ENCODE assay signal across 9 cellular contexts in the genomic region with DNA sequence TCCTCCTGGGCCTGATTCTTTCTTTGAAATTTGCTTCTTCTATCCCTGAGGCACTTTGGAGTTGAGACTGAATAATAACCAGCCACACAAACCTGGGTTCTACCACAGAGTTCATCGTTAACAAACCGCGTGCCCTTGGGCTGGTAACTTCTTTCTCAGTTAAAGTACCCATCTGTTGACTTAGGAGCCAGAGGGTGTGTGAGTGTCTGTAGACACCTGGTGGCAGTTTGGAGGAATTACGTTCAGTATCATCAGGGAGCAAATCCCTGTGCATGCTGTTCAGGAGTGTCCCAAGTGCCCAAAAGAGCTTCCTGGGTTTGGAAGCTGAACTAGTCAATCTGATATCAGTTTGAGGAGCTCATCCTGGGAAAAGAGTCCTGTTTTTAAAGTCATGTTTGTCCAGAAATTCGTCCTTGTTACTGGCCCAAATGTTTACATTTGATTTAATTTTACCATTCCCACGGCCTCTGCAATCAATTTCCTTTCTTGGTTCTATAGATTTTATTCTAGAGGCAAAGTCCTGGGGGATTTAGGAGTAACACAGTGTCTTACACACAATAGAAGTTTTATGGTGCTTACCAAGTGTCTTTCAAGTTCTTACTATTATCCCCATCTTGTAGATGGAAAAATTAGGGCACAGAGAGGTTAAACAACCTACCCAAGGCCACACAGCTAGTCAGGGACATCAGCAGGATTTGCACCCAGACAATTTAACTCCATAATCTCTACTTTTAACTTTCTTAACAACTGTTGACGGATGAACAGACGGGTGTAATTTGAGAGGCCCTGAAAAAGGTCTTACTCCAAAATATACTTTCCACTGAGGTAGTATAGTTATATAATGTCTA. TPM values are rescaled to one million over a fixed set of nuclear protein-coding genes. Genes with fewer than 3 reads are reported as not detected.
A peak's percentile ranks its signal among the peaks of the same experiment; 100 is the strongest.
DNase-seq lines count a peak whose midpoint lies in the region; ATAC-seq and TF ChIP-seq lines count a peak whose summit lies in the region.
"Had no signal": no experiment of that assay in that cellular context is flagged by ENCODE, and none has a peak within 500 bp of the region (broad histone marks: within the 10 kb centered on the region; RNA-seq: fewer than 3 reads in every experiment).

No MANE protein-coding gene starts in this region.

- TF ChIP-seq POLR2A in vagina (IDR thresholded peaks at IDR 0.05), result no peak

- H3K4me1 ChIP-seq in vagina, result peaks cover 22% of the 10 kb centered on the region

- no peak overlapping the region for H3K4me3 Mint-ChIP-seq in activated CD4-positive, alpha-beta memory T cell treated with anti-CD3 and anti-CD28 coated beads, Interleukin-2, amount 10 ng/mL, durations not matched to agents 7 days and 5 days
- H3K4me3 Mint-ChIP-seq in naive B cell, result no peak overlapping the region

- DNase-seq in DMS114 treated with DMSO at 0.1 percent for 48 hours (lab: John Stamatoyannopoulos, UW; ENCODE audit: unreplicated experiment), result peak; percentile 88
- DNase-seq in NCI-H524 treated with DMSO at 0.1 percent for 48 hours (lab: John Stamatoyannopoulos, UW), result peak; percentile 26
- DNase-seq in activated CD4-positive, alpha-beta memory T cell treated with anti-CD3 and anti-CD28 coated beads, Interleukin-2, amount 10 ng/mL, durations not matched to agents 7 days and 5 days, result peak; percentile 31
- DNase-seq in naive B cell, result peak; percentile 12
- no peak for DNase-seq in vagina (ENCODE audit: extremely low spot score in 2 of 2)

- H3K27ac Mint-ChIP-seq in activated CD4-positive, alpha-beta memory T cell treated with anti-CD3 and anti-CD28 coated beads, Interleukin-2, amount 10 ng/mL, durations not matched to agents 7 days and 5 days, result no peak overlapping the region
- no peak overlapping the region for H3K27ac Mint-ChIP-seq in naive B cell

- ATAC-seq in HG02623 (IDR thresholded peaks at IDR 0.05; ENCODE audit: unreplicated experiment) (peak; percentile 44), esophagus mucosa (peak; percentile 45), naive B cell (ENCODE audit: low read depth in 2 of 2) (peak in 1 of 2 donors; percentile 57), HG03469 (IDR thresholded peaks at IDR 0.05; ENCODE audit: unreplicated experiment) (no peak)

- no peak overlapping the region for H3K4me3 ChIP-seq in vagina

- no peaks in the 10 kb centered on the region for H3K9me3 Mint-ChIP-seq in activated CD4-positive, alpha-beta memory T cell treated with anti-CD3 and anti-CD28 coated beads, Interleukin-2, amount 10 ng/mL, durations not matched to agents 7 days and 5 days
- no peaks in the 10 kb centered on the region for H3K9me3 Mint-ChIP-seq in naive B cell

- H3K27me3 ChIP-seq in vagina, result no peaks in the 10 kb centered on the region

- peak; percentile 63 to 71 (median 65) for TF ChIP-seq CTCF in vagina (IDR thresholded peaks at IDR 0.05)

- no peaks in the 10 kb centered on the region for H3K36me3 Mint-ChIP-seq in activated CD4-positive, alpha-beta memory T cell treated with anti-CD3 and anti-CD28 coated beads, Interleukin-2, amount 10 ng/mL, durations not matched to agents 7 days and 5 days (ENCODE audit: low read depth)
- no peaks in the 10 kb centered on the region for H3K36me3 Mint-ChIP-seq in naive B cell

- CTCF ChIA-PET in activated CD4-positive, alpha-beta memory T cell treated with anti-CD3 and anti-CD28 coated beads, Interleukin-2, amount 10 ng/mL, durations not matched to agents 7 days and 5 days (lab: Charles Lee), result interaction anchor here (1.0 to 12.4 kb wide), 10 partner anchors 11 to 273 kb away, joined by 3 to 174 read pairs (median 5); a partner anchor contains a TSS

- peaks cover 16% of the 10 kb centered on the region for H3K4me1 Mint-ChIP-seq in activated CD4-positive, alpha-beta memory T cell treated with anti-CD3 and anti-CD28 coated beads, Interleukin-2, amount 10 ng/mL, durations not matched to agents 7 days and 5 days
- H3K4me1 Mint-ChIP-seq in naive B cell, result peaks cover 4 to 9% (median 6%) of the 10 kb centered on the region in 3 donors

- H3K27ac ChIP-seq in vagina, result no peak overlapping the region

- intact Hi-C loops in vagina (cut with DNase I), result loop anchor here (10.0 kb wide), 1 partner anchor 131 kb away; no protein-coding TSS in a partner anchor

- H3K27me3 Mint-ChIP-seq in activated CD4-positive, alpha-beta memory T cell treated with anti-CD3 and anti-CD28 coated beads, Interleukin-2, amount 10 ng/mL, durations not matched to agents 7 days and 5 days, result peaks cover 34% of the 10 kb centered on the region
- peaks cover 16 to 31% (median 20%) of the 10 kb centered on the region in 3 donors for H3K27me3 Mint-ChIP-seq in naive B cell

- POLR2A ChIA-PET in activated CD4-positive, alpha-beta memory T cell treated with anti-CD3 and anti-CD28 coated beads, Interleukin-2, amount 10 ng/mL, durations not matched to agents 7 days and 5 days (lab: Charles Lee), result interaction anchor here (1.2 to 1.8 kb wide), 3 partner anchors 75 to 132 kb away, joined by 3 to 4 read pairs (median 4); no protein-coding TSS in a partner anchor

- no peaks in the 10 kb centered on the region for H3K9me3 ChIP-seq in vagina

- H3K36me3 ChIP-seq in vagina, result no peaks in the 10 kb centered on the region

RNA-seq across cellular contexts. Expression of a gene that starts 26.7 kb away (rescaled TPM):
- not detected for total RNA-seq in activated CD4-positive, alpha-beta memory T cell treated with anti-CD3 and anti-CD28 coated beads, Interleukin-2, amount 10 ng/mL, durations not matched to agents 7 days and 5 days
- total RNA-seq in esophagus mucosa, result 0.08 TPM
- not detected for polyA plus RNA-seq in naive B cell (ENCODE audit: low read depth in 6 of 6)
- 0.25 TPM for total RNA-seq in vagina
- total RNA-seq: T-helper 1 cell treated with Interleukin-12 subunit alpha and Interleukin-12 subunit beta and Interleukin-4 antibody, amounts not matched to agents 30 ng/mL and 1 ng/mL, for 36 hours had no signal

RNA-seq across cellular contexts. Expression of a gene that starts 38.2 kb away (rescaled TPM):
- total RNA-seq in activated CD4-positive, alpha-beta memory T cell treated with anti-CD3 and anti-CD28 coated beads, Interleukin-2, amount 10 ng/mL, durations not matched to agents 7 days and 5 days, result not detected
- total RNA-seq in esophagus mucosa (not detected), vagina (not detected)
- polyA plus RNA-seq in naive B cell (ENCODE audit: low read depth in 6 of 6), result not detected
- total RNA-seq: T-helper 1 cell treated with Interleukin-12 subunit alpha and Interleukin-12 subunit beta and Interleukin-4 antibody, amounts not matched to agents 30 ng/mL and 1 ng/mL, for 36 hours had no signal

Comparison
In these comparisons a context has a peak if more than half of its experiments do, and no peak if none do; other contexts are left out.
1. DNase-seq: peak in DMS114 treated with DMSO at 0.1 percent for 48 hours (single experiment), NCI-H524 treated with DMSO at 0.1 percent for 48 hours (single experiment), activated CD4-positive, alpha-beta memory T cell treated with anti-CD3 and anti-CD28 coated beads, Interleukin-2, amount 10 ng/mL, durations not matched to agents 7 days and 5 days (single experiment) and naive B cell (single experiment); none in vagina (0 of 2).